2 cellular contexts compared by ENCODE assay signal in genomic region chr7:116407165-116407564, GRCh38.
TF ChIP-seq lines count a peak whose summit lies in the region.

No MANE protein-coding gene starts in this region.

TF ChIP-seq in IMR-90, 13 proteins besides CTCF, POLR2A, EP300 and RAD21 (continued from another document):
- no peak for TF ChIP-seq MAZ (IDR thresholded peaks at IDR 0.05; ENCODE audit: borderline replicate concordance, low read depth, low read length)
- no peak for TF ChIP-seq SMC3 (IDR thresholded peaks at IDR 0.05; ENCODE audit: low read depth, low read length)
- TF ChIP-seq FOS (IDR thresholded peaks at IDR 0.05; ENCODE audit: low read depth, low read length): no peak
- no peak for TF ChIP-seq CEBPB (IDR thresholded peaks at IDR 0.05; ENCODE audit: low read depth, low read length)
- TF ChIP-seq MAFK (IDR thresholded peaks at IDR 0.05; ENCODE audit: low read depth, low read length): no peak
- no peak for TF ChIP-seq RCOR1 (IDR thresholded peaks at IDR 0.05; ENCODE audit: insufficient replicate concordance, low read length)
- TF ChIP-seq RFX5 (IDR thresholded peaks at IDR 0.05; ENCODE audit: low read depth, low read length): no peak
- no peak for TF ChIP-seq MXI1 (IDR thresholded peaks at IDR 0.05; ENCODE audit: borderline replicate concordance, low read depth, low read length)

TF ChIP-seq in SK-N-SH treated with all-trans-retinoic acid at 6 μM for 48 hours, 23 proteins besides CTCF, POLR2A, EP300 and RAD21 (continued from another document):
- TF ChIP-seq ZNF70 (CRISPR knock-in tag; IDR thresholded peaks at IDR 0.05): no peak
- no peak for TF ChIP-seq OSR1 (CRISPR knock-in tag; IDR thresholded peaks at IDR 0.05)
